In the genomic region with DNA sequence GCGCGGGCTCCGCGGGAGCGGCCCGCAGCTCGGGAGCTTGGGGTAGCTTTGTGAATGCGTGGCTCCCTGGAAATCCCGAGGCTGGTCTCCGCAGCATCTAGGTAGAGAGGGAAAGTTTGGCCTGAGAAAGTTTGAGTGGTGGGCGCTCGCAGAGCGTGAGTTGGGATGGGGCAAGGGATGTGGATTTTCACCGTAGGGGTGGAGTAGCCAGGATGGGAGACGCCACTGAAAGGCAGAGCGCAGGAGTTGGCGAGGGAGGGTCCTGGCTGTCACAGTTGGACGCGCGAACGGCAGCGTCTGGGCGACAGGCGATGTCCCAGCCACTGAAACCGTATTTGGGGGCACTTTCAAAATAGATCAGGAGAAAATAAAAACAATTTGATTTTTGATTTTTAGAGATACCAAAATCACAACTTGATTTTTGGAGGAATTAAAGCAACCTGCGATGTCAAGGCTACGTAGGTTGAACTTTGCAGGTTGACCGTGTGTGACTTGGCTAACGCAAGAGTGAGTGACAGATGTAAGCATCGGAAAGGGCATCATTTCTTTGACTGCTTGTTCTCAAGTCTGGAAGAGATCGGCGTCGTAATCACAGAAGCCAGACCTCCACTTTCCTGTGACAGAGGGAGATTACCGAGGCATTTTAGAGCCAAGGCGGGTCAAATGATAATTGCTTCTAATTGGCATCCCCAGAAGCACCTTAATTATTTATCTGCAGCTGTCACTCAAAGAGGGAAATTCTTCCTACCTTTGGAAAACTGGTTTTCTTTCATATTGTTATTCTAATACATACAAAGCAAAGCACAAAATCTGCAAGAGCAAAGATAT, we compare ENCODE assay signal across 1 cellular context.
TF ChIP-seq lines count a peak whose summit lies in the region.

No MANE protein-coding gene starts in this region.

TF ChIP-seq in K562, 482 proteins besides CTCF, POLR2A, EP300 and RAD21:
- TF ChIP-seq, protein P1, sequence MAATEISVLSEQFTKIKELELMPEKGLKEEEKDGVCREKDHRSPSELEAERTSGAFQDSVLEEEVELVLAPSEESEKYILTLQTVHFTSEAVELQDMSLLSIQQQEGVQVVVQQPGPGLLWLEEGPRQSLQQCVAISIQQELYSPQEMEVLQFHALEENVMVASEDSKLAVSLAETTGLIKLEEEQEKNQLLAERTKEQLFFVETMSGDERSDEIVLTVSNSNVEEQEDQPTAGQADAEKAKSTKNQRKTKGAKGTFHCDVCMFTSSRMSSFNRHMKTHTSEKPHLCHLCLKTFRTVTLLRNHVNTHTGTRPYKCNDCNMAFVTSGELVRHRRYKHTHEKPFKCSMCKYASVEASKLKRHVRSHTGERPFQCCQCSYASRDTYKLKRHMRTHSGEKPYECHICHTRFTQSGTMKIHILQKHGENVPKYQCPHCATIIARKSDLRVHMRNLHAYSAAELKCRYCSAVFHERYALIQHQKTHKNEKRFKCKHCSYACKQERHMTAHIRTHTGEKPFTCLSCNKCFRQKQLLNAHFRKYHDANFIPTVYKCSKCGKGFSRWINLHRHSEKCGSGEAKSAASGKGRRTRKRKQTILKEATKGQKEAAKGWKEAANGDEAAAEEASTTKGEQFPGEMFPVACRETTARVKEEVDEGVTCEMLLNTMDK (IDR thresholded peaks at IDR 0.05; ENCODE audit: borderline replicate concordance, insufficient read depth, low read depth, low read length, poor library complexity, severe bottlenecking), result no peak
- TF ChIP-seq, protein P2, sequence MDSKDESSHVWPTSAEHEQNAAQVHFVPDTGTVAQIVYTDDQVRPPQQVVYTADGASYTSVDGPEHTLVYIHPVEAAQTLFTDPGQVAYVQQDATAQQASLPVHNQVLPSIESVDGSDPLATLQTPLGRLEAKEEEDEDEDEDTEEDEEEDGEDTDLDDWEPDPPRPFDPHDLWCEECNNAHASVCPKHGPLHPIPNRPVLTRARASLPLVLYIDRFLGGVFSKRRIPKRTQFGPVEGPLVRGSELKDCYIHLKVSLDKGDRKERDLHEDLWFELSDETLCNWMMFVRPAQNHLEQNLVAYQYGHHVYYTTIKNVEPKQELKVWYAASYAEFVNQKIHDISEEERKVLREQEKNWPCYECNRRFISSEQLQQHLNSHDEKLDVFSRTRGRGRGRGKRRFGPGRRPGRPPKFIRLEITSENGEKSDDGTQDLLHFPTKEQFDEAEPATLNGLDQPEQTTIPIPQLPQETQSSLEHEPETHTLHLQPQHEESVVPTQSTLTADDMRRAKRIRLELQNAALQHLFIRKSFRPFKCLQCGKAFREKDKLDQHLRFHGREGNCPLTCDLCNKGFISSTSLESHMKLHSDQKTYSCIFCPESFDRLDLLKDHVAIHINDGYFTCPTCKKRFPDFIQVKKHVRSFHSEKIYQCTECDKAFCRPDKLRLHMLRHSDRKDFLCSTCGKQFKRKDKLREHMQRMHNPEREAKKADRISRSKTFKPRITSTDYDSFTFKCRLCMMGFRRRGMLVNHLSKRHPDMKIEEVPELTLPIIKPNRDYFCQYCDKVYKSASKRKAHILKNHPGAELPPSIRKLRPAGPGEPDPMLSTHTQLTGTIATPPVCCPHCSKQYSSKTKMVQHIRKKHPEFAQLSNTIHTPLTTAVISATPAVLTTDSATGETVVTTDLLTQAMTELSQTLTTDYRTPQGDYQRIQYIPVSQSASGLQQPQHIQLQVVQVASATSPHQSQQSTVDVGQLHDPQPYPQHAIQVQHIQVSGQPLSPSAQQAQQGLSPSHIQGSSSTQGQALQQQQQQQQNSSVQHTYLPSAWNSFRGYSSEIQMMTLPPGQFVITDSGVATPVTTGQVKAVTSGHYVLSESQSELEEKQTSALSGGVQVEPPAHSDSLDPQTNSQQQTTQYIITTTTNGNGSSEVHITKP (IDR thresholded peaks at IDR 0.05; ENCODE audit: partially characterized antibody), result peak; percentile 91
- TF ChIP-seq CBX2 (IDR thresholded peaks at IDR 0.05; ENCODE audit: insufficient read depth, low read length, poor library complexity, severe bottlenecking) (peak; percentile 44), ZFP36 (IDR thresholded peaks at IDR 0.05; ENCODE audit: low read depth, low read length, partially characterized antibody) (peak; percentile 9), MEIS2 (IDR thresholded peaks at IDR 0.05; ENCODE audit: partially characterized antibody) (peak; percentile 32), GTF2A2 (tag; IDR thresholded peaks at IDR 0.05) (no peak), ETV1 (tag; conservative IDR thresholded peaks at IDR 0.05; ENCODE audit: low read depth) (0 out of 2 replicates have a peak, but pooled peaks have one; percentile 3), PPARD (CRISPR knock-in tag; IDR thresholded peaks at IDR 0.05) (no peak), DPF2 (IDR thresholded peaks at IDR 0.05) (no peak), PTTG1 (tag; IDR thresholded peaks at IDR 0.05; ENCODE audit: low read depth) (no peak), FOXK2 (conservative IDR thresholded peaks at IDR 0.05 in 1 of 2, IDR thresholded peaks at IDR 0.05 in 1 of 2; ENCODE audit: low read depth in 2 of 2) (no peak), RNF2 (IDR thresholded peaks at IDR 0.05) (peak; percentile 16), CTBP1 (IDR thresholded peaks at IDR 0.05; ENCODE audit: borderline replicate concordance) (no peak), TCFL5 (CRISPR knock-in tag; conservative IDR thresholded peaks at IDR 0.05) (no peak), RFX1 (IDR thresholded peaks at IDR 0.05) (no peak), NFIC (IDR thresholded peaks at IDR 0.05) (peak; percentile 31; the same call in 1 of the 2 replicates), CBFA2T3 (IDR thresholded peaks at IDR 0.05) (peak; percentile 44)
- TF ChIP-seq, protein P3, sequence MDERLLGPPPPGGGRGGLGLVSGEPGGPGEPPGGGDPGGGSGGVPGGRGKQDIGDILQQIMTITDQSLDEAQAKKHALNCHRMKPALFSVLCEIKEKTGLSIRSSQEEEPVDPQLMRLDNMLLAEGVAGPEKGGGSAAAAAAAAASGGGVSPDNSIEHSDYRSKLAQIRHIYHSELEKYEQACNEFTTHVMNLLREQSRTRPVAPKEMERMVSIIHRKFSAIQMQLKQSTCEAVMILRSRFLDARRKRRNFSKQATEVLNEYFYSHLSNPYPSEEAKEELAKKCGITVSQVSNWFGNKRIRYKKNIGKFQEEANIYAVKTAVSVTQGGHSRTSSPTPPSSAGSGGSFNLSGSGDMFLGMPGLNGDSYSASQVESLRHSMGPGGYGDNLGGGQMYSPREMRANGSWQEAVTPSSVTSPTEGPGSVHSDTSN (CRISPR knock-in tag; IDR thresholded peaks at IDR 0.05; ENCODE audit: low read depth), result no peak
- TF ChIP-seq, protein P3 (tag; conservative IDR thresholded peaks at IDR 0.05; ENCODE audit: low read depth), result peak; percentile 12; the same call in 1 of the 2 replicates
- TF ChIP-seq, protein P4, sequence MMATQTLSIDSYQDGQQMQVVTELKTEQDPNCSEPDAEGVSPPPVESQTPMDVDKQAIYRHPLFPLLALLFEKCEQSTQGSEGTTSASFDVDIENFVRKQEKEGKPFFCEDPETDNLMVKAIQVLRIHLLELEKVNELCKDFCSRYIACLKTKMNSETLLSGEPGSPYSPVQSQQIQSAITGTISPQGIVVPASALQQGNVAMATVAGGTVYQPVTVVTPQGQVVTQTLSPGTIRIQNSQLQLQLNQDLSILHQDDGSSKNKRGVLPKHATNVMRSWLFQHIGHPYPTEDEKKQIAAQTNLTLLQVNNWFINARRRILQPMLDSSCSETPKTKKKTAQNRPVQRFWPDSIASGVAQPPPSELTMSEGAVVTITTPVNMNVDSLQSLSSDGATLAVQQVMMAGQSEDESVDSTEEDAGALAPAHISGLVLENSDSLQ (IDR thresholded peaks at IDR 0.05), result peak; percentile 77
- TF ChIP-seq, protein P5, sequence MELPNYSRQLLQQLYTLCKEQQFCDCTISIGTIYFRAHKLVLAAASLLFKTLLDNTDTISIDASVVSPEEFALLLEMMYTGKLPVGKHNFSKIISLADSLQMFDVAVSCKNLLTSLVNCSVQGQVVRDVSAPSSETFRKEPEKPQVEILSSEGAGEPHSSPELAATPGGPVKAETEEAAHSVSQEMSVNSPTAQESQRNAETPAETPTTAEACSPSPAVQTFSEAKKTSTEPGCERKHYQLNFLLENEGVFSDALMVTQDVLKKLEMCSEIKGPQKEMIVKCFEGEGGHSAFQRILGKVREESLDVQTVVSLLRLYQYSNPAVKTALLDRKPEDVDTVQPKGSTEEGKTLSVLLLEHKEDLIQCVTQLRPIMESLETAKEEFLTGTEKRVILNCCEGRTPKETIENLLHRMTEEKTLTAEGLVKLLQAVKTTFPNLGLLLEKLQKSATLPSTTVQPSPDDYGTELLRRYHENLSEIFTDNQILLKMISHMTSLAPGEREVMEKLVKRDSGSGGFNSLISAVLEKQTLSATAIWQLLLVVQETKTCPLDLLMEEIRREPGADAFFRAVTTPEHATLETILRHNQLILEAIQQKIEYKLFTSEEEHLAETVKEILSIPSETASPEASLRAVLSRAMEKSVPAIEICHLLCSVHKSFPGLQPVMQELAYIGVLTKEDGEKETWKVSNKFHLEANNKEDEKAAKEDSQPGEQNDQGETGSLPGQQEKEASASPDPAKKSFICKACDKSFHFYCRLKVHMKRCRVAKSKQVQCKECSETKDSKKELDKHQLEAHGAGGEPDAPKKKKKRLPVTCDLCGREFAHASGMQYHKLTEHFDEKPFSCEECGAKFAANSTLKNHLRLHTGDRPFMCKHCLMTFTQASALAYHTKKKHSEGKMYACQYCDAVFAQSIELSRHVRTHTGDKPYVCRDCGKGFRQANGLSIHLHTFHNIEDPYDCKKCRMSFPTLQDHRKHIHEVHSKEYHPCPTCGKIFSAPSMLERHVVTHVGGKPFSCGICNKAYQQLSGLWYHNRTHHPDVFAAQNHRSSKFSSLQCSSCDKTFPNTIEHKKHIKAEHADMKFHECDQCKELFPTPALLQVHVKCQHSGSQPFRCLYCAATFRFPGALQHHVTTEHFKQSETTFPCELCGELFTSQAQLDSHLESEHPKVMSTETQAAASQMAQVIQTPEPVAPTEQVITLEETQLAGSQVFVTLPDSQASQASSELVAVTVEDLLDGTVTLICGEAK (IDR thresholded peaks at IDR 0.05), result 0 out of 2 replicates have a peak, but pooled peaks have one; percentile 16
- TF ChIP-seq, protein P5 (CRISPR knock-in tag; IDR thresholded peaks at IDR 0.05), result no peak
